ENCODE assay signal across 9 cellular contexts in the genomic region with DNA sequence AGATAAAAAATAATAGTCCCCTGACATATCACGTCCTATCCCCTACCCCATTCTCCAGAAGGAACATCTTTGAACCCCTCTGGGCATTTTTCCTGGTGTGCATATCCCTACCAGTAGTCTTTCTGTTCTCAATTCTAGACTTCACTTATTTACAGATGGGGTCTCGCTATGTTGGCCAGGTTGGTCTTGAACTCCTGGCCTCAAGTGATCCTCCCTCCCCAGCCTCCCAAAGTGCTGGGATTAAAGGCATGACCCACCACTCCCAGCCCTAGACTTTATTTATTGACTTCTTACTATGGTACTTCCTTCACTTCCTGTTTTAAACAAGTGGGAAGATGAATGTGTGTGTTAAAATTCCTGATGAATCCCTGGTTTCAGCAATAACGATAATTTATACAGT. TPM values are rescaled to one million over a fixed set of nuclear protein-coding genes. Genes with fewer than 3 reads are reported as not detected.
A peak's percentile ranks its signal among the peaks of the same experiment; 100 is the strongest.
DNase-seq lines count a peak whose midpoint lies in the region; ATAC-seq and TF ChIP-seq lines count a peak whose summit lies in the region.
"Had no signal": no experiment of that assay in that cellular context is flagged by ENCODE, and none has a peak within 500 bp of the region (broad histone marks: within the 10 kb centered on the region; RNA-seq: fewer than 3 reads in every experiment).

No MANE protein-coding gene starts in this region.

- no peaks in the 10 kb centered on the region for H3K36me3 ChIP-seq in SJCRH30

- H3K27me3 ChIP-seq in SJCRH30: no peaks in the 10 kb centered on the region

- H3K4me3 ChIP-seq in GM12864 (ENCODE audit: low read depth, low read length) (peak overlapping the region; percentile 19; the same call in 1 of the 2 replicates), SJCRH30 (peak overlapping the region; percentile 82), epithelial cell of proximal tubule (ENCODE audit: low read depth, low read length) (peak overlapping the region; percentile 82), retinal pigment epithelial cell (ENCODE audit: low read length) (peak overlapping the region; percentile 77)

- TF ChIP-seq CTCF in GM12864 (IDR thresholded peaks at IDR 0.05; ENCODE audit: low read depth, low read length, missing control alignments) (no peak), epithelial cell of proximal tubule (conservative IDR thresholded peaks at IDR 0.05; ENCODE audit: low read depth, low read length) (no peak), retinal pigment epithelial cell (conservative IDR thresholded peaks at IDR 0.05; ENCODE audit: low read depth, low read length) (no peak)

- ATAC-seq in HG03460 (IDR thresholded peaks at IDR 0.05; ENCODE audit: unreplicated experiment): no peak
- no peak for ATAC-seq in GM21390 (IDR thresholded peaks at IDR 0.05; ENCODE audit: unreplicated experiment)

- DNase-seq in GM12864 (ENCODE audit: low read depth) (no peak), SJCRH30 (no peak), epithelial cell of proximal tubule (ENCODE audit: low read depth) (no peak), retinal pigment epithelial cell (ENCODE audit: low read depth) (no peak), erythroblast (lab: John Stamatoyannopoulos, UW) (no peak), HuH-7.5 (ENCODE audit: low spot score) (no peak)
- DNase-seq: MV-4-11 had no signal

- no peak for TF ChIP-seq POLR2A in erythroblast (IDR thresholded peaks at IDR 0.05; ENCODE audit: low read length)

- H3K27ac ChIP-seq in SJCRH30: no peak overlapping the region

- no peaks in the 10 kb centered on the region for H3K9me3 ChIP-seq in SJCRH30 (replicated peaks)

- no peaks in the 10 kb centered on the region for H3K4me1 ChIP-seq in SJCRH30

RNA-seq across cellular contexts. Expression of gene RRAGB, which starts 0.6 kb away (rescaled TPM):
- total RNA-seq in SJCRH30 (2014; rRNA removed; shearing (Covaris generic)): 7.0 and 8.4 TPM in 2 replicates
- total RNA-seq in epithelial cell of proximal tubule: 5.1 and 6.2 TPM in 2 replicates

Comparison
In these comparisons a context has a peak if more than half of its experiments do, and no peak if none do; other contexts are left out.
1. H3K4me3 ChIP-seq: peak in every context shown above with its lines; median percentile 82 in SJCRH30; 82 in epithelial cell of proximal tubule; 77 in retinal pigment epithelial cell; 19 in GM12864.